ENCODE assay signal across 3 cellular contexts in genomic region chr19:879711-880438, GRCh38.
TF ChIP-seq lines count a peak whose summit lies in the region.

No MANE protein-coding gene starts in this region.

TF ChIP-seq in HEK293, 187 proteins besides CTCF, POLR2A, EP300 and RAD21:
- TF ChIP-seq ZNF302 (tag by site-specific recombination; IDR thresholded peaks at IDR 0.05; ENCODE audit: low read depth) = no peak
- TF ChIP-seq ZNF112 (tag by site-specific recombination; IDR thresholded peaks at IDR 0.05) = no peak
- TF ChIP-seq KLF10 (tag by site-specific recombination; IDR thresholded peaks at IDR 0.05) = peak; percentile 30; the same call in 1 of the 2 replicates
- no peak for TF ChIP-seq PRDM6 (tag by site-specific recombination; IDR thresholded peaks at IDR 0.05)
- no peak for TF ChIP-seq ZNF692 (tag by site-specific recombination; IDR thresholded peaks at IDR 0.05)
- TF ChIP-seq GLIS1 (tag by site-specific recombination; IDR thresholded peaks at IDR 0.05) = peak; percentile 49; the same call in 1 of the 2 replicates
- TF ChIP-seq KLF8 (tag by site-specific recombination; IDR thresholded peaks at IDR 0.05) = peak; percentile 32; the same call in 1 of the 2 replicates
- TF ChIP-seq KLF1 (tag by site-specific recombination; IDR thresholded peaks at IDR 0.05) = peak; percentile 70
- TF ChIP-seq ZFP37 (tag by site-specific recombination; IDR thresholded peaks at IDR 0.05) = no peak
- no peak for TF ChIP-seq RBAK (tag by site-specific recombination; IDR thresholded peaks at IDR 0.05)
- 0 out of 2 replicates have a peak, but pooled peaks have one; percentile 45 for TF ChIP-seq KLF9 (tag by site-specific recombination; IDR thresholded peaks at IDR 0.05; ENCODE audit: low read depth)
- no peak for TF ChIP-seq ZNF202 (tag by site-specific recombination; IDR thresholded peaks at IDR 0.05; ENCODE audit: borderline replicate concordance)
- TF ChIP-seq, protein P1, sequence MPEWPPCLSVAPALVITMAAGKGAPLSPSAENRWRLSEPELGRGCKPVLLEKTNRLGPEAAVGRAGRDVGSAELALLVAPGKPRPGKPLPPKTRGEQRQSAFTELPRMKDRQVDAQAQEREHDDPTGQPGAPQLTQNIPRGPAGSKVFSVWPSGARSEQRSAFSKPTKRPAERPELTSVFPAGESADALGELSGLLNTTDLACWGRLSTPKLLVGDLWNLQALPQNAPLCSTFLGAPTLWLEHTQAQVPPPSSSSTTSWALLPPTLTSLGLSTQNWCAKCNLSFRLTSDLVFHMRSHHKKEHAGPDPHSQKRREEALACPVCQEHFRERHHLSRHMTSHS (tag by site-specific recombination; IDR thresholded peaks at IDR 0.05) = no peak
- TF ChIP-seq SCRT2 (tag by site-specific recombination; IDR thresholded peaks at IDR 0.05) = no peak
- no peak for TF ChIP-seq ZNF629 (tag by site-specific recombination; IDR thresholded peaks at IDR 0.05)
- no peak for TF ChIP-seq ZNF623 (tag by site-specific recombination; IDR thresholded peaks at IDR 0.05)
- TF ChIP-seq YY1 (tag by site-specific recombination; IDR thresholded peaks at IDR 0.05) = no peak

TF ChIP-seq in HepG2, 621 proteins besides CTCF, POLR2A, EP300 and RAD21:
- TF ChIP-seq RBFOX2 (IDR thresholded peaks at IDR 0.05; ENCODE audit: low read depth, low read length) (peak; percentile 27; the same call in 1 of the 2 replicates), SATB2 (CRISPR knock-in tag; IDR thresholded peaks at IDR 0.05) (no peak), ZNF572 (CRISPR knock-in tag; IDR thresholded peaks at IDR 0.05) (no peak), AGO2 (optimal IDR thresholded peaks at IDR 0.05; ENCODE audit: low read depth, low read length) (peak; percentile 58), IKZF1 (IDR thresholded peaks at IDR 0.05) (no peak), RBM22 (optimal IDR thresholded peaks at IDR 0.05; ENCODE audit: low read length) (no peak), MXD4 (CRISPR knock-in tag; IDR thresholded peaks at IDR 0.05) (no peak), HNRNPL (IDR thresholded peaks at IDR 0.05; ENCODE audit: low read depth, low read length) (0 out of 2 replicates have a peak, but pooled peaks have one; percentile 2), NCOA2 (CRISPR knock-in tag; IDR thresholded peaks at IDR 0.05) (no peak), ZNF816 (CRISPR knock-in tag; IDR thresholded peaks at IDR 0.05; ENCODE audit: borderline replicate concordance) (no peak), ZIK1 (CRISPR knock-in tag; IDR thresholded peaks at IDR 0.05; ENCODE audit: borderline replicate concordance, low read depth) (no peak), GPBP1L1 (CRISPR knock-in tag; IDR thresholded peaks at IDR 0.05) (no peak)
- TF ChIP-seq, protein P2, sequence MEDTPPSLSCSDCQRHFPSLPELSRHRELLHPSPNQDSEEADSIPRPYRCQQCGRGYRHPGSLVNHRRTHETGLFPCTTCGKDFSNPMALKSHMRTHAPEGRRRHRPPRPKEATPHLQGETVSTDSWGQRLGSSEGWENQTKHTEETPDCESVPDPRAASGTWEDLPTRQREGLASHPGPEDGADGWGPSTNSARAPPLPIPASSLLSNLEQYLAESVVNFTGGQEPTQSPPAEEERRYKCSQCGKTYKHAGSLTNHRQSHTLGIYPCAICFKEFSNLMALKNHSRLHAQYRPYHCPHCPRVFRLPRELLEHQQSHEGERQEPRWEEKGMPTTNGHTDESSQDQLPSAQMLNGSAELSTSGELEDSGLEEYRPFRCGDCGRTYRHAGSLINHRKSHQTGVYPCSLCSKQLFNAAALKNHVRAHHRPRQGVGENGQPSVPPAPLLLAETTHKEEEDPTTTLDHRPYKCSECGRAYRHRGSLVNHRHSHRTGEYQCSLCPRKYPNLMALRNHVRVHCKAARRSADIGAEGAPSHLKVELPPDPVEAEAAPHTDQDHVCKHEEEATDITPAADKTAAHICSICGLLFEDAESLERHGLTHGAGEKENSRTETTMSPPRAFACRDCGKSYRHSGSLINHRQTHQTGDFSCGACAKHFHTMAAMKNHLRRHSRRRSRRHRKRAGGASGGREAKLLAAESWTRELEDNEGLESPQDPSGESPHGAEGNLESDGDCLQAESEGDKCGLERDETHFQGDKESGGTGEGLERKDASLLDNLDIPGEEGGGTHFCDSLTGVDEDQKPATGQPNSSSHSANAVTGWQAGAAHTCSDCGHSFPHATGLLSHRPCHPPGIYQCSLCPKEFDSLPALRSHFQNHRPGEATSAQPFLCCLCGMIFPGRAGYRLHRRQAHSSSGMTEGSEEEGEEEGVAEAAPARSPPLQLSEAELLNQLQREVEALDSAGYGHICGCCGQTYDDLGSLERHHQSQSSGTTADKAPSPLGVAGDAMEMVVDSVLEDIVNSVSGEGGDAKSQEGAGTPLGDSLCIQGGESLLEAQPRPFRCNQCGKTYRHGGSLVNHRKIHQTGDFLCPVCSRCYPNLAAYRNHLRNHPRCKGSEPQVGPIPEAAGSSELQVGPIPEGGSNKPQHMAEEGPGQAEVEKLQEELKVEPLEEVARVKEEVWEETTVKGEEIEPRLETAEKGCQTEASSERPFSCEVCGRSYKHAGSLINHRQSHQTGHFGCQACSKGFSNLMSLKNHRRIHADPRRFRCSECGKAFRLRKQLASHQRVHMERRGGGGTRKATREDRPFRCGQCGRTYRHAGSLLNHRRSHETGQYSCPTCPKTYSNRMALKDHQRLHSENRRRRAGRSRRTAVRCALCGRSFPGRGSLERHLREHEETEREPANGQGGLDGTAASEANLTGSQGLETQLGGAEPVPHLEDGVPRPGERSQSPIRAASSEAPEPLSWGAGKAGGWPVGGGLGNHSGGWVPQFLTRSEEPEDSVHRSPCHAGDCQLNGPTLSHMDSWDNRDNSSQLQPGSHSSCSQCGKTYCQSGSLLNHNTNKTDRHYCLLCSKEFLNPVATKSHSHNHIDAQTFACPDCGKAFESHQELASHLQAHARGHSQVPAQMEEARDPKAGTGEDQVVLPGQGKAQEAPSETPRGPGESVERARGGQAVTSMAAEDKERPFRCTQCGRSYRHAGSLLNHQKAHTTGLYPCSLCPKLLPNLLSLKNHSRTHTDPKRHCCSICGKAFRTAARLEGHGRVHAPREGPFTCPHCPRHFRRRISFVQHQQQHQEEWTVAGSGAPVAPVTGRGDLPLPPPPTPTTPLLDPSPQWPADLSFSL (CRISPR knock-in tag; IDR thresholded peaks at IDR 0.05) = no peak

TF ChIP-seq in SK-N-SH, 30 proteins besides CTCF, POLR2A, EP300 and RAD21:
- TF ChIP-seq SIN3A (IDR thresholded peaks at IDR 0.05; ENCODE audit: borderline replicate concordance, low read depth, low read length) = no peak
- TF ChIP-seq GABPA (IDR thresholded peaks at IDR 0.05; ENCODE audit: low read depth) = no peak
- TF ChIP-seq TAF1 (IDR thresholded peaks at IDR 0.05; ENCODE audit: borderline replicate concordance, low read depth, low read length) = no peak
- no peak for TF ChIP-seq CHD2 (IDR thresholded peaks at IDR 0.05; ENCODE audit: low read length, partially characterized antibody)
- TF ChIP-seq JUND (IDR thresholded peaks at IDR 0.05) = no peak
- TF ChIP-seq PBX3 (IDR thresholded peaks at IDR 0.05) = no peak
- TF ChIP-seq, protein P3, sequence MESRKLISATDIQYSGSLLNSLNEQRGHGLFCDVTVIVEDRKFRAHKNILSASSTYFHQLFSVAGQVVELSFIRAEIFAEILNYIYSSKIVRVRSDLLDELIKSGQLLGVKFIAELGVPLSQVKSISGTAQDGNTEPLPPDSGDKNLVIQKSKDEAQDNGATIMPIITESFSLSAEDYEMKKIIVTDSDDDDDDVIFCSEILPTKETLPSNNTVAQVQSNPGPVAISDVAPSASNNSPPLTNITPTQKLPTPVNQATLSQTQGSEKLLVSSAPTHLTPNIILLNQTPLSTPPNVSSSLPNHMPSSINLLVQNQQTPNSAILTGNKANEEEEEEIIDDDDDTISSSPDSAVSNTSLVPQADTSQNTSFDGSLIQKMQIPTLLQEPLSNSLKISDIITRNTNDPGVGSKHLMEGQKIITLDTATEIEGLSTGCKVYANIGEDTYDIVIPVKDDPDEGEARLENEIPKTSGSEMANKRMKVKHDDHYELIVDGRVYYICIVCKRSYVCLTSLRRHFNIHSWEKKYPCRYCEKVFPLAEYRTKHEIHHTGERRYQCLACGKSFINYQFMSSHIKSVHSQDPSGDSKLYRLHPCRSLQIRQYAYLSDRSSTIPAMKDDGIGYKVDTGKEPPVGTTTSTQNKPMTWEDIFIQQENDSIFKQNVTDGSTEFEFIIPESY (IDR thresholded peaks at IDR 0.05; ENCODE audit: borderline replicate concordance, low read depth) = no peak
- no peak for TF ChIP-seq IRF3 (IDR thresholded peaks at IDR 0.05; ENCODE audit: low read depth, low read length)
